ENCODE assay signal across 8 cellular contexts in the genomic region with DNA sequence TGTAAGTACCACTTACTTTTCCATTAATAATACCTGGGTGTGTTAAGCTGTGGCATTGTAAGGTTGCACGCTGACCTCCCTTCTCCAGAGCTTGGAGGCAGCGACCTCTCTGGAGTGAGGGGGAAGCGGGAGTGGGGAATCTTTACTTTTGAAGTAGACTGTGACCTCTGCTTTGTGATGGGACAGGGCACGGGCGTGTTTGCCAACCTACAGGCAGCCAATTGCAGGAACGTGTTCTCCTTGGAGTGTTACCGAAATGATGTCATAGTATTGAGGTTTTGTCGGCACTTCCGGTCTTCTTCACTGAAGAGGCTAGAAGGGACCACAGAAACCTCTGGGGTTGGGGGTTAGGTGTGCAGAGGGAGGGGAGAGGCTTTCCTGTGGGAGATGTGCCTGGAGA. TPM values are rescaled to one million over a fixed set of nuclear protein-coding genes. Genes with fewer than 3 reads are reported as not detected.
DNase-seq lines count a peak whose midpoint lies in the region; ATAC-seq, FAIRE-seq and TF ChIP-seq lines count a peak whose summit lies in the region.

No MANE protein-coding gene starts in this region.

- H3K9me3 Mint-ChIP-seq in nephron progenitor cell: no peaks in the 10 kb centered on the region

- CTCF ChIA-PET in PC-9 (lab: Charles Lee): no interaction called here

- H2AFZ ChIP-seq in PC-9: no peak overlapping the region

- H3K27me3 ChIP-seq in PC-9 (ENCODE audit: insufficient read depth, low read depth): no peaks in the 10 kb centered on the region

- intact Hi-C loops in PC-9 (cut with micrococcal nuclease; ENCODE audit: unreplicated experiment): loop anchor here (1.0 to 5.0 kb wide), 5 partner anchors 80 to 365 kb away; no protein-coding TSS in a partner anchor

- H3K27me3 Mint-ChIP-seq in nephron progenitor cell (ENCODE audit: low read depth, poor library complexity): peaks cover 16% of the 10 kb centered on the region

- H3K4me3 ChIP-seq in PC-9: peak overlapping the region; percentile 93
- peak overlapping the region; percentile 79 for H3K4me3 ChIP-seq in epithelial cell of proximal tubule (ENCODE audit: low read depth, low read length)

- H3K9me3 ChIP-seq in PC-9 (ENCODE audit: insufficient read depth, low read depth): no peaks in the 10 kb centered on the region

- TF ChIP-seq CTCF in PC-9 (conservative IDR thresholded peaks at IDR 0.05) (no peak), epithelial cell of proximal tubule (conservative IDR thresholded peaks at IDR 0.05; ENCODE audit: low read depth, low read length) (no peak), nephron progenitor cell (IDR thresholded peaks at IDR 0.05) (no peak)

- no peak overlapping the region for H3K27ac ChIP-seq in PC-9

- H3K4me3 Mint-ChIP-seq in nephron progenitor cell: peak overlapping the region; percentile 87

- no peaks in the 10 kb centered on the region for H4K20me1 ChIP-seq in PC-9 (ENCODE audit: insufficient read depth)

- peak overlapping the region; percentile 94 for H3K4me2 ChIP-seq in PC-9

- H3K79me2 ChIP-seq in PC-9 (ENCODE audit: low read depth): peaks cover 8% of the 10 kb centered on the region; the same call in 1 of the 2 replicates

- POLR2A ChIA-PET in PC-9 (lab: Charles Lee; ENCODE audit: unreplicated experiment): interaction anchor here (0.7 kb wide), 1 partner anchor 366 kb away, joined by 4 read pairs; no protein-coding TSS in a partner anchor

- H3K9me2 ChIP-seq in PC-9 (ENCODE audit: insufficient read depth): no peaks in the 10 kb centered on the region

- TF ChIP-seq POLR2A in H54 (IDR thresholded peaks at IDR 0.05; ENCODE audit: low read depth, low read length): no peak

- ATAC-seq in HG03280 (IDR thresholded peaks at IDR 0.05; ENCODE audit: unreplicated experiment) (no peak), GM18502 (IDR thresholded peaks at IDR 0.05; ENCODE audit: poor library complexity, unreplicated experiment) (no peak), GM21360 (IDR thresholded peaks at IDR 0.05; ENCODE audit: unreplicated experiment) (no peak)

- FAIRE-seq in H54 (lab: Jason Lieb, UNC): no peak

- H3K4me1 Mint-ChIP-seq in nephron progenitor cell: peaks cover 21% of the 10 kb centered on the region

- H3F3A ChIP-seq in PC-9 (ENCODE audit: insufficient read depth, low read depth): no peaks in the 10 kb centered on the region

- H3K36me3 Mint-ChIP-seq in nephron progenitor cell (ENCODE audit: low read depth): no peaks in the 10 kb centered on the region

- DNase-seq in ELR (ENCODE audit: low read depth) (peak; percentile 52), PC-9 (no peak), epithelial cell of proximal tubule (ENCODE audit: low read depth) (no peak), nephron progenitor cell (peak; percentile 22), H54 (ENCODE audit: insufficient read length, low spot score) (no peak)

- H3K36me3 ChIP-seq in PC-9 (ENCODE audit: low read depth): no peaks in the 10 kb centered on the region

- BruUV-seq in PC-9 (replicated peaks; lab: Mats Ljungman, UMichigan): no TSS peak

- no peak overlapping the region for H3K27ac Mint-ChIP-seq in nephron progenitor cell

- no peaks in the 10 kb centered on the region for H3K4me1 ChIP-seq in PC-9 (replicated peaks; ENCODE audit: insufficient read depth)

RNA-seq across cellular contexts. Expression of gene TLN2, which starts 2.1 kb away (rescaled TPM):
- total RNA-seq in PC-9 (2021) (8.7 and 16.0 TPM in 2 replicates), epithelial cell of proximal tubule (8.2 and 13.0 TPM in 2 replicates)

Comparison
In these comparisons a context has a peak if more than half of its experiments do, and no peak if none do; other contexts are left out.
1. DNase-seq: peak in ELR (single experiment) and nephron progenitor cell (single experiment); none in PC-9 (0 of 2), epithelial cell of proximal tubule (single experiment) and H54 (single experiment).